23 cellular contexts compared by ENCODE assay signal in the genomic region with DNA sequence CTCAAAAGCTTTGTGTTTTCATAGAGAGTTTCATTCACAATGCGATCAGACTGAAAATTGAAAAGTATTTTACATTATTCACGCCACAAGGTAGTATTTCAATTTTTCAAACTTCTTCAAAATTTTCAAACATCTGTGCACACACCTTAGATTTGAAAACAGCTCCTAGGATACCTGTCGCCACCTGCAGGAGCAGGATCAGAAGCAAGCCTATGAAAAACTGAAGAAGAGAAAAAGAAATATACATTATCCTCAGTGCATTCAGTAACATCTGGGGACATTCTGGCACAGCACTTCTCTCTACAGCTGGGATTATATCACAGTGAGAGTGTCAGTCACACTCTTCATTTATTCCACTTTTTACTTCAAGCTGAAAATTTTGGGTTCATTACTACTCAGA. TPM values are rescaled to one million over a fixed set of nuclear protein-coding genes. Genes with fewer than 3 reads are reported as not detected.
"Had no signal": no experiment of that assay in that cellular context is flagged by ENCODE, and none has a peak within 500 bp of the region (broad histone marks: within the 10 kb centered on the region; RNA-seq: fewer than 3 reads in every experiment).

No MANE protein-coding gene starts in this region.

- H3K4me3 ChIP-seq: right lobe of liver, skin epidermis, stomach, suprapubic skin, tibial nerve had no signal

- DNase-seq: activated CD4-positive, alpha-beta T cell treated with anti-CD3 and anti-CD28 coated beads for 1 hour; activated CD4-positive, alpha-beta T cell treated with anti-CD3 and anti-CD28 coated beads, Interleukin-2, amount 50 U/mL, for 1 hour; activated CD8-positive, alpha-beta T cell treated with anti-CD3 and anti-CD28 coated beads, Interleukin-2, amount 10 ng/mL, durations not matched to agents 7 days and 5 days; activated gamma-delta T cell treated with Interleukin-2 at 50 U/mL for 16 hours; anterior cingulate cortex; foreskin melanocyte; hippocampal formation; left ventricle myocardium superior; nephron progenitor cell; nucleus accumbens; right lobe of liver; stimulated activated CD4-positive, alpha-beta T cell treated with anti-CD3 and anti-CD28 coated beads, Interleukin-1b, Interleukin-23, amount 100 ng/mL, for 48 hours; stomach had no signal

- FAIRE-seq: TTC549, urothelium cell line had no signal

- H3K9me3 ChIP-seq: right lobe of liver, stomach, suprapubic skin, tibial nerve had no signal

- H3K9ac ChIP-seq: parathyroid adenoma had no signal

- H3K27ac ChIP-seq: parathyroid adenoma, skin epidermis, stomach, suprapubic skin, tibial nerve had no signal

- ATAC-seq: activated CD8-positive, alpha-beta T cell treated with anti-CD3 and anti-CD28 coated beads, Interleukin-2, amount 10 ng/mL, durations not matched to agents 7 days and 5 days; left ventricle myocardium superior; right lobe of liver had no signal

- H3K36me3 ChIP-seq: right lobe of liver, suprapubic skin, tibial nerve had no signal

- H2AFZ ChIP-seq: parathyroid adenoma had no signal

- H3K79me2 ChIP-seq: parathyroid adenoma had no signal

- H3K27me3 ChIP-seq: right lobe of liver, stomach, suprapubic skin, tibial nerve had no signal

- H3K4me1 ChIP-seq: parathyroid adenoma had no signal

RNA-seq across cellular contexts. Expression of a gene that starts 19.8 kb away (rescaled TPM):
- total RNA-seq: activated CD8-positive, alpha-beta T cell treated with anti-CD3 and anti-CD28 coated beads, Interleukin-2, amount 10 ng/mL, durations not matched to agents 7 days and 5 days; activated T-helper 1 cell treated with anti-CD3 and anti-CD28 coated beads, Interleukin-12 subunit alpha, Interleukin-12 subunit beta, Interleukin-2, Interleukin-4 antibody, amounts not matched to agents 30 ng/mL and 10 ng/mL and 1 ng/mL, durations not matched to agents 14 hours and 24 hours and 36 hours; cardiac septum; left ventricle myocardium superior; mononuclear cell; myocyte had no signal
